In genomic region chr1:48469616-48470500, GRCh38 we compare ENCODE assay signal across 8 cellular contexts. TPM values are rescaled to one million over a fixed set of nuclear protein-coding genes. Genes with fewer than 3 reads are reported as not detected.
A peak's percentile ranks its signal among the peaks of the same experiment; 100 is the strongest.
DNase-seq lines count a peak whose midpoint lies in the region; ATAC-seq and TF ChIP-seq lines count a peak whose summit lies in the region.

No MANE protein-coding gene starts in this region.

- peaks cover 32% of the 10 kb centered on the region for H3K4me1 Mint-ChIP-seq in activated naive CD4-positive, alpha-beta T cell treated with anti-CD3 and anti-CD28 coated beads, Interleukin-2, amount 50 U/mL, for 24 hours
- peaks cover 23% of the 10 kb centered on the region for H3K4me1 Mint-ChIP-seq in activated naive CD4-positive, alpha-beta T cell treated with anti-CD3 and anti-CD28 coated beads for 36 hours (ENCODE audit: low read depth)
- peaks cover 23% of the 10 kb centered on the region for H3K4me1 Mint-ChIP-seq in stimulated activated effector memory CD8-positive, alpha-beta T cell treated with anti-CD3 and anti-CD28 coated beads, Interleukin-12 subunit alpha, Interleukin-12 subunit beta, amount 100 ng/mL, for 72 hours
- H3K4me1 Mint-ChIP-seq in activated CD4-positive, alpha-beta memory T cell treated with anti-CD3 and anti-CD28 coated beads for 36 hours (ENCODE audit: low read depth), result peaks cover 27% of the 10 kb centered on the region

- no peak overlapping the region for H3K27ac Mint-ChIP-seq in activated naive CD4-positive, alpha-beta T cell treated with anti-CD3 and anti-CD28 coated beads, Interleukin-2, amount 50 U/mL, for 24 hours
- H3K27ac Mint-ChIP-seq in activated naive CD4-positive, alpha-beta T cell treated with anti-CD3 and anti-CD28 coated beads for 36 hours, result no peak overlapping the region
- no peak overlapping the region for H3K27ac Mint-ChIP-seq in stimulated activated effector memory CD8-positive, alpha-beta T cell treated with anti-CD3 and anti-CD28 coated beads, Interleukin-12 subunit alpha, Interleukin-12 subunit beta, amount 100 ng/mL, for 72 hours
- H3K27ac Mint-ChIP-seq in activated CD4-positive, alpha-beta memory T cell treated with anti-CD3 and anti-CD28 coated beads for 36 hours, result no peak overlapping the region

- H3K4me3 ChIP-seq in breast epithelium, result peak overlapping the region; percentile 55 to 87 (median 83)

- H3K27me3 ChIP-seq in breast epithelium (no peaks in the 10 kb centered on the region), layer of hippocampus (ENCODE audit: control insufficient read depth, insufficient read depth, low read length) (no peaks in the 10 kb centered on the region)

- H3K4me3 Mint-ChIP-seq in activated naive CD4-positive, alpha-beta T cell treated with anti-CD3 and anti-CD28 coated beads, Interleukin-2, amount 50 U/mL, for 24 hours, result peak overlapping the region; percentile 93
- no peak overlapping the region for H3K4me3 Mint-ChIP-seq in activated naive CD4-positive, alpha-beta T cell treated with anti-CD3 and anti-CD28 coated beads for 36 hours
- H3K4me3 Mint-ChIP-seq in stimulated activated effector memory CD8-positive, alpha-beta T cell treated with anti-CD3 and anti-CD28 coated beads, Interleukin-12 subunit alpha, Interleukin-12 subunit beta, amount 100 ng/mL, for 72 hours, result peak overlapping the region; percentile 88
- H3K4me3 Mint-ChIP-seq in activated CD4-positive, alpha-beta memory T cell treated with anti-CD3 and anti-CD28 coated beads for 36 hours, result no peak overlapping the region

- H3K9me3 Mint-ChIP-seq in activated naive CD4-positive, alpha-beta T cell treated with anti-CD3 and anti-CD28 coated beads, Interleukin-2, amount 50 U/mL, for 24 hours, result no peaks in the 10 kb centered on the region
- no peaks in the 10 kb centered on the region for H3K9me3 Mint-ChIP-seq in activated naive CD4-positive, alpha-beta T cell treated with anti-CD3 and anti-CD28 coated beads for 36 hours
- peaks cover 4% of the 10 kb centered on the region for H3K9me3 Mint-ChIP-seq in stimulated activated effector memory CD8-positive, alpha-beta T cell treated with anti-CD3 and anti-CD28 coated beads, Interleukin-12 subunit alpha, Interleukin-12 subunit beta, amount 100 ng/mL, for 72 hours
- H3K9me3 Mint-ChIP-seq in activated CD4-positive, alpha-beta memory T cell treated with anti-CD3 and anti-CD28 coated beads for 36 hours, result peaks cover 3% of the 10 kb centered on the region

- no peaks in the 10 kb centered on the region for H3K27me3 Mint-ChIP-seq in activated naive CD4-positive, alpha-beta T cell treated with anti-CD3 and anti-CD28 coated beads, Interleukin-2, amount 50 U/mL, for 24 hours
- peaks cover 20% of the 10 kb centered on the region for H3K27me3 Mint-ChIP-seq in activated naive CD4-positive, alpha-beta T cell treated with anti-CD3 and anti-CD28 coated beads for 36 hours (ENCODE audit: low read depth)
- peaks cover 25% of the 10 kb centered on the region for H3K27me3 Mint-ChIP-seq in activated CD4-positive, alpha-beta memory T cell treated with anti-CD3 and anti-CD28 coated beads for 36 hours

- no peaks in the 10 kb centered on the region for H3K9me3 ChIP-seq in breast epithelium

- TF ChIP-seq CTCF in breast epithelium (IDR thresholded peaks at IDR 0.05), result no peak

- no peak for DNase-seq in activated naive CD4-positive, alpha-beta T cell treated with anti-CD3 and anti-CD28 coated beads for 36 hours
- DNase-seq in breast epithelium (ENCODE audit: low spot score in 2 of 2), result peak in 1 of 2 donors; percentile 63
- DNase-seq in stimulated activated effector memory CD8-positive, alpha-beta T cell treated with anti-CD3 and anti-CD28 coated beads, Interleukin-12 subunit alpha, Interleukin-12 subunit beta, amount 100 ng/mL, for 72 hours (ENCODE audit: low spot score in 2 of 2), result no peak
- no peak for DNase-seq in H4 (ENCODE audit: low spot score)
- DNase-seq in activated CD4-positive, alpha-beta memory T cell treated with anti-CD3 and anti-CD28 coated beads for 36 hours, result no peak

- CTCF ChIA-PET in activated naive CD4-positive, alpha-beta T cell treated with anti-CD3 and anti-CD28 coated beads for 36 hours (lab: Charles Lee), result no interaction called here
- CTCF ChIA-PET in activated CD4-positive, alpha-beta memory T cell treated with anti-CD3 and anti-CD28 coated beads for 36 hours (lab: Charles Lee), result interaction anchor here (1.1 kb wide), 1 partner anchor 28 kb away, joined by 5 read pairs; no protein-coding TSS in a partner anchor

- POLR2A ChIA-PET in activated CD4-positive, alpha-beta memory T cell treated with anti-CD3 and anti-CD28 coated beads for 36 hours (lab: Charles Lee), result no interaction called here

- H3K27ac ChIP-seq in breast epithelium, result peak overlapping the region; percentile 97
- peak overlapping the region; percentile 76 for H3K27ac ChIP-seq in layer of hippocampus (ENCODE audit: low read depth, low read length)

- no peaks in the 10 kb centered on the region for H3K4me1 ChIP-seq in breast epithelium

- no peak for ATAC-seq in stimulated activated effector memory CD8-positive, alpha-beta T cell treated with anti-CD3 and anti-CD28 coated beads, Interleukin-12 subunit alpha, Interleukin-12 subunit beta, amount 100 ng/mL, for 72 hours
- no peak for ATAC-seq in GM18868 (IDR thresholded peaks at IDR 0.05; ENCODE audit: unreplicated experiment)

- intact Hi-C loops in activated naive CD4-positive, alpha-beta T cell treated with anti-CD3 and anti-CD28 coated beads for 36 hours (cut with micrococcal nuclease), result loop anchor here (5.0 to 10.0 kb wide), 2 partner anchors 305 to 1158 kb away; partner anchors contain the start of genes BEND5 and STIL
- intact Hi-C loops in breast epithelium (cut with DNase I; ENCODE audit: low total_unique reads), result no loop called here
- intact Hi-C loops in activated CD4-positive, alpha-beta memory T cell treated with anti-CD3 and anti-CD28 coated beads for 36 hours (cut with micrococcal nuclease), result no loop called here

- no peaks in the 10 kb centered on the region for H3K36me3 Mint-ChIP-seq in activated naive CD4-positive, alpha-beta T cell treated with anti-CD3 and anti-CD28 coated beads, Interleukin-2, amount 50 U/mL, for 24 hours
- no peaks in the 10 kb centered on the region for H3K36me3 Mint-ChIP-seq in activated naive CD4-positive, alpha-beta T cell treated with anti-CD3 and anti-CD28 coated beads for 36 hours (ENCODE audit: low read depth)
- H3K36me3 Mint-ChIP-seq in stimulated activated effector memory CD8-positive, alpha-beta T cell treated with anti-CD3 and anti-CD28 coated beads, Interleukin-12 subunit alpha, Interleukin-12 subunit beta, amount 100 ng/mL, for 72 hours, result no peaks in the 10 kb centered on the region
- no peaks in the 10 kb centered on the region for H3K36me3 Mint-ChIP-seq in activated CD4-positive, alpha-beta memory T cell treated with anti-CD3 and anti-CD28 coated beads for 36 hours

- no peak for TF ChIP-seq POLR2A in breast epithelium (IDR thresholded peaks at IDR 0.05)

- H3K36me3 ChIP-seq in breast epithelium, result no peaks in the 10 kb centered on the region

RNA-seq across cellular contexts. Expression of gene SPATA6, which starts 2.1 kb away (rescaled TPM):
- total RNA-seq in activated naive CD4-positive, alpha-beta T cell treated with anti-CD3 and anti-CD28 coated beads for 36 hours, result 1 to 10 TPM; 1.6 to 1.8 TPM
- total RNA-seq in breast epithelium, result 10 to 100 TPM; 25.6 to 43.3 (median 34.7) TPM
- 4.0 and 5.4 TPM in 2 replicates for total RNA-seq in H4 (2014; rRNA removed; shearing (Covaris generic))
- 1 to 10 TPM; 1.8 to 1.9 TPM for total RNA-seq in activated CD4-positive, alpha-beta memory T cell treated with anti-CD3 and anti-CD28 coated beads for 36 hours

Comparison
In these comparisons a context has a peak if more than half of its experiments do, and no peak if none do; other contexts are left out.
1. H3K4me3 Mint-ChIP-seq: peak in activated naive CD4-positive, alpha-beta T cell treated with anti-CD3 and anti-CD28 coated beads, Interleukin-2, amount 50 U/mL, for 24 hours (single experiment) and stimulated activated effector memory CD8-positive, alpha-beta T cell treated with anti-CD3 and anti-CD28 coated beads, Interleukin-12 subunit alpha, Interleukin-12 subunit beta, amount 100 ng/mL, for 72 hours (single experiment); none in activated naive CD4-positive, alpha-beta T cell treated with anti-CD3 and anti-CD28 coated beads for 36 hours (single experiment) and activated CD4-positive, alpha-beta memory T cell treated with anti-CD3 and anti-CD28 coated beads for 36 hours (single experiment).